Comparison of ENCODE assay signal across 8 cellular contexts in the genomic region with DNA sequence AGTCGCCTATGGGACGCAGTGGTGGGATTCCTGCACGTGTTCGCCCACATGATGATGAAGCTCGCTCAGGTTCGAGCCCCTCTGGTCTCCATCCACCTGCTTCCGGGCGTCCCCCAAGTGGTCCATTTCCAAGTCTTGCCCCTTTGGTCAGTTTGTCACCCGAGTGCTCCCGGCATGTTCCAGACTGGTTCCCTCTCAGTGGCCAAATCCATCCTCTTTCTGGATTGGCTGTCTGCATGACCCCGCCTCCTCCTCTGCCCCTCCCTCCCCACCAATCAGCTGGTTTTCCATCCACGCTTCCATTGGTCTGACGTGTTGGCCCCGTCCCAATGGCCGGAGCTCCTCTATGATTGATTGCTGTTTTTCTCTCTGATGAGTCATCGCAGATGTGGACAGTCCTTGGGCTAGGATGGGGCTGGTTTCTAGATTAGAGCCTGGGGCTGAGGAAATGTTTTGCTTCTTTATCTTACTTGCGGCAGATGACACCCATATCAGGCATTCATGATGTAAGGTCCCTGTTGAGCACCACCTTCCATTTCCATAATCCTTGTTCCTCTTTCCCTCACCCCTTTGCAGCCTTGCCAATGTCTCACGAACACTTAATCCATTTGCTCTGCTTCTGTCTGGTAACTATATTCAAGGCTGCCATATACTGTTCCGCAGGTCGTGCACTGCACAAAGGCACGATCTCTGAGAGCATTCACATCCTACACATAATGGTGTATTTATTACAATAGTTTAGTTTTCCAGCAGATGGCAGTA.
DNase-seq lines count a peak whose midpoint lies in the region; ATAC-seq and TF ChIP-seq lines count a peak whose summit lies in the region.

No MANE protein-coding gene starts in this region.

- peak overlapping the region; percentile 80 for H3K4me2 ChIP-seq in PC-3 (ENCODE audit: low read length)
- peak overlapping the region; percentile 74 for H3K4me2 ChIP-seq in smooth muscle cell

- peak overlapping the region; percentile 32; the same call in 1 of the 2 replicates for H3K27ac ChIP-seq in PC-3 (ENCODE audit: low read length)
- no peak overlapping the region for H3K27ac ChIP-seq in iPS DF 6.9 (ENCODE audit: low read length)
- no peak overlapping the region for H3K27ac ChIP-seq in smooth muscle cell (ENCODE audit: low read depth)

- in situ Hi-C loops in astrocyte of the spinal cord (cut with HindIII; ENCODE audit: low sequenced_read_pairs): no loop called here

- H2AFZ ChIP-seq in PC-3 (ENCODE audit: low read length) (peak overlapping the region; percentile 62), smooth muscle cell (ENCODE audit: low read depth) (peak overlapping the region; percentile 58)

- DNase-seq in SIG-M5 treated with dmso at 0.1 percent for 504 hours (lab: John Stamatoyannopoulos, UW; ENCODE audit: unreplicated experiment) (peak; percentile 71), SIG-M5 (lab: John Stamatoyannopoulos, UW) (no peak), PC-3 (peak; percentile 80), astrocyte of the spinal cord (ENCODE audit: low read depth, low spot score) (peak; percentile 77), iPS DF 6.9 (ENCODE audit: low read depth, low spot score) (peak; percentile 35), smooth muscle cell (lab: John Stamatoyannopoulos, UW; ENCODE audit: unreplicated experiment) (no peak), cerebellar nuclear complex (lab: John Stamatoyannopoulos, UW) (no peak)

- POLR2A ChIA-PET in PC-3 (lab: Charles Lee; ENCODE audit: unreplicated experiment): interaction anchor here (0.6 to 0.7 kb wide), 2 partner anchors 293 to 297 kb away, joined by 4 to 11 read pairs; no protein-coding TSS in a partner anchor

- H3K4me3 ChIP-seq in PC-3 (ENCODE audit: low read length): peak overlapping the region; percentile 47; the same call in 1 of the 2 replicates
- no peak overlapping the region for H3K4me3 ChIP-seq in astrocyte of the spinal cord (ENCODE audit: low read depth, low read length)
- H3K4me3 ChIP-seq in iPS DF 6.9 (ENCODE audit: low read length): no peak overlapping the region
- H3K4me3 ChIP-seq in smooth muscle cell: no peak overlapping the region

- no peaks in the 10 kb centered on the region for H3K9me3 ChIP-seq in PC-3 (ENCODE audit: low read length)
- H3K9me3 ChIP-seq in iPS DF 6.9 (ENCODE audit: control insufficient read depth, insufficient read depth, low read length): no peaks in the 10 kb centered on the region
- no peaks in the 10 kb centered on the region for H3K9me3 ChIP-seq in smooth muscle cell (replicated peaks; ENCODE audit: low read depth)

- H3K27me3 ChIP-seq in PC-3 (ENCODE audit: low read length) (no peaks in the 10 kb centered on the region), iPS DF 6.9 (ENCODE audit: control insufficient read depth, insufficient read depth, low read length) (no peaks in the 10 kb centered on the region), smooth muscle cell (ENCODE audit: low read depth) (no peaks in the 10 kb centered on the region)

- H3K79me2 ChIP-seq in PC-3 (ENCODE audit: low read length): no peaks in the 10 kb centered on the region
- H3K79me2 ChIP-seq in smooth muscle cell (ENCODE audit: low read depth): no peaks in the 10 kb centered on the region

- ATAC-seq in HG03280 (IDR thresholded peaks at IDR 0.05; ENCODE audit: unreplicated experiment): peak; percentile 50
- ATAC-seq in PC-3: peak; percentile 92

- WGBS in iPS DF 6.9 (ENCODE audit: insufficient coverage, insufficient read length): no CpG with 5 or more reads among the region's 21 CpGs
- WGBS in smooth muscle cell (ENCODE audit: low lambda C conversion rate): 75% methylated on average over 21 of the region's 21 CpGs

- H3K9ac ChIP-seq in PC-3 (ENCODE audit: low read length): no peak overlapping the region
- H3K9ac ChIP-seq in smooth muscle cell (ENCODE audit: low read depth): no peak overlapping the region

- H3K9me2 ChIP-seq in PC-3 (replicated peaks; ENCODE audit: low read length): no peaks in the 10 kb centered on the region

- CTCF ChIA-PET in PC-3 (lab: Charles Lee): interaction anchor here (0.6 kb wide), 1 partner anchor 386 kb away, joined by 3 read pairs; the partner anchor contains the start of gene SARS2

- H4K20me1 ChIP-seq in PC-3 (ENCODE audit: low read length) (no peaks in the 10 kb centered on the region), smooth muscle cell (ENCODE audit: low read depth) (no peaks in the 10 kb centered on the region)

- H3F3A ChIP-seq in PC-3 (ENCODE audit: low read length, unreplicated experiment) (no peaks in the 10 kb centered on the region), smooth muscle cell (ENCODE audit: low read depth) (no peaks in the 10 kb centered on the region)

- H3K36me3 ChIP-seq in PC-3 (ENCODE audit: low read depth, low read length) (no peaks in the 10 kb centered on the region), iPS DF 6.9 (ENCODE audit: control insufficient read depth, insufficient read depth, low read length) (no peaks in the 10 kb centered on the region), smooth muscle cell (ENCODE audit: low read depth) (no peaks in the 10 kb centered on the region)

- intact Hi-C loops in PC-3 (cut with micrococcal nuclease): loop anchor here (2.0 to 10.0 kb wide), 2 partner anchors 91 to 391 kb away; partner anchors contain the start of genes MRPS12 and SARS2

- TF ChIP-seq CTCF in PC-3 (conservative IDR thresholded peaks at IDR 0.05; ENCODE audit: low read depth, low read length) (peak; percentile 74; the same call in 1 of the 2 replicates), astrocyte of the spinal cord (IDR thresholded peaks at IDR 0.05; ENCODE audit: low read depth, low read length) (peak; percentile 52), smooth muscle cell (IDR thresholded peaks at IDR 0.05; ENCODE audit: borderline replicate concordance, insufficient read depth, poor library complexity, severe bottlenecking) (peak; percentile 59)

- peaks cover 4% of the 10 kb centered on the region; the same call in 1 of the 2 replicates for H3K4me1 ChIP-seq in PC-3 (ENCODE audit: insufficient read depth, low read length)
- no peaks in the 10 kb centered on the region; the same call in 1 of the 2 replicates for H3K4me1 ChIP-seq in iPS DF 6.9 (ENCODE audit: control insufficient read depth, insufficient read depth, low read length)
- peaks cover 6% of the 10 kb centered on the region for H3K4me1 ChIP-seq in smooth muscle cell (ENCODE audit: low read depth)

- no TSS peak for BruUV-seq in PC-3 (replicated peaks; lab: Mats Ljungman, UMichigan)

Comparison
In these comparisons a context has a peak if more than half of its experiments do, and no peak if none do; other contexts are left out.
1. DNase-seq: peak in SIG-M5 treated with dmso at 0.1 percent for 504 hours (single experiment), PC-3 (single experiment), astrocyte of the spinal cord (single experiment) and iPS DF 6.9 (single experiment); none in SIG-M5 (single experiment), smooth muscle cell (single experiment) and cerebellar nuclear complex (0 of 2).
2. Peak in every context shown above with its lines, with median percentiles within 50 percentile points of each other: CTCF ChIP-seq.